ENCODE assay signal across 28 cellular contexts in genomic region chr3:41966206-41966605, GRCh38.
"Had no signal": no experiment of that assay in that cellular context is flagged by ENCODE, and none has a peak within 500 bp of the region (broad histone marks: within the 10 kb centered on the region; RNA-seq: fewer than 3 reads in every experiment).

No MANE protein-coding gene starts in this region.

- H3K4me3 ChIP-seq: left ventricle myocardium inferior, lung, mucosa of descending colon, ovary, prostate gland, skin epidermis, stomach, testis, tibial artery, upper lobe of right lung had no signal

- H3K9me3 ChIP-seq: left ventricle myocardium inferior, mucosa of descending colon, ovary, prostate gland, stomach, testis, tibial artery, upper lobe of right lung had no signal

- H3K36me3 Mint-ChIP-seq: naive thymus-derived CD4-positive, alpha-beta T cell had no signal

- H3K27ac Mint-ChIP-seq: nephron; stimulated activated naive B cell treated with anti-CD40 and anti-IgM and Interleukin-4, amounts not matched to agents 10 μg/mL and 1 μg/mL and 100 μg/mL, for 72 hours had no signal

- H3K9me3 Mint-ChIP-seq: naive thymus-derived CD4-positive, alpha-beta T cell; nephron; neural crest cell; stimulated activated naive B cell treated with anti-CD40 and anti-IgM and Interleukin-4, amounts not matched to agents 10 μg/mL and 1 μg/mL and 100 μg/mL, for 72 hours had no signal

- H3K4me1 ChIP-seq: prostate gland, testis, upper lobe of right lung had no signal

- H3K27me3 Mint-ChIP-seq: stimulated activated naive B cell treated with anti-CD40 and anti-IgM and Interleukin-4, amounts not matched to agents 10 μg/mL and 1 μg/mL and 100 μg/mL, for 72 hours had no signal

- H3K36me3 ChIP-seq: left ventricle myocardium inferior, ovary, prostate gland, stomach, tibial artery, upper lobe of right lung had no signal

- DNase-seq: head of caudate nucleus; hippocampal formation; islet precursor cell; left ventricle myocardium inferior; midbrain; mucosa of descending colon; naive thymus-derived CD4-positive, alpha-beta T cell; occipital lobe; ovary; retina; right cardiac atrium; stimulated activated CD4-positive, alpha-beta T cell treated with anti-CD3 and anti-CD28 coated beads, Interleukin-12 subunit alpha, Interleukin-12 subunit beta, amount 100 ng/mL, for 4 hours; stimulated activated CD4-positive, alpha-beta T cell treated with anti-CD3 and anti-CD28 coated beads, Interleukin-15, amount 100 ng/mL, for 24 hours; stimulated activated CD4-positive, alpha-beta T cell treated with anti-CD3 and anti-CD28 coated beads, Interleukin-2, amount 100 ng/mL, for 24 hours; stimulated activated CD4-positive, alpha-beta T cell treated with anti-CD3 and anti-CD28 coated beads, Interleukin-4, amount 100 ng/mL, for 1 hour; stimulated activated naive B cell treated with anti-CD40 and anti-IgM and Interleukin-4, amounts not matched to agents 10 μg/mL and 1 μg/mL and 100 μg/mL, for 72 hours; stimulated activated naive CD8-positive, alpha-beta T cell treated with anti-CD3 and anti-CD28 coated beads, Interleukin-15, Interleukin-2, amounts not matched to agents 100 U/mL and 50 U/mL, for 24 hours; stomach; testis; tibial artery; trophoblast cell; upper lobe of right lung had no signal

- H3K27ac ChIP-seq: left ventricle myocardium inferior, ovary, prostate gland, skin epidermis, stomach, testis, tibial artery, upper lobe of right lung had no signal

- H3K4me1 Mint-ChIP-seq: nephron had no signal

- ATAC-seq: mucosa of descending colon; naive thymus-derived CD4-positive, alpha-beta T cell; right cardiac atrium; sciatic nerve; stimulated activated naive B cell treated with anti-CD40 and anti-IgM and Interleukin-4, amounts not matched to agents 10 μg/mL and 1 μg/mL and 100 μg/mL, for 72 hours; stimulated activated naive CD8-positive, alpha-beta T cell treated with anti-CD3 and anti-CD28 coated beads, Interleukin-15, Interleukin-2, amounts not matched to agents 100 U/mL and 50 U/mL, for 24 hours; upper lobe of right lung had no signal

- H3K27me3 ChIP-seq: ovary, stomach, testis, tibial artery, upper lobe of right lung had no signal

- H3K4me3 Mint-ChIP-seq: naive thymus-derived CD4-positive, alpha-beta T cell; nephron; neural crest cell; stimulated activated naive B cell treated with anti-CD40 and anti-IgM and Interleukin-4, amounts not matched to agents 10 μg/mL and 1 μg/mL and 100 μg/mL, for 72 hours had no signal
